In genomic region chr2:238308177-238308576, GRCh38 we compare ENCODE assay signal across 11 cellular contexts. TPM values are rescaled to one million over a fixed set of nuclear protein-coding genes. Genes with fewer than 3 reads are reported as not detected.
DNase-seq lines count a peak whose midpoint lies in the region; ATAC-seq, FAIRE-seq and TF ChIP-seq lines count a peak whose summit lies in the region.
"Had no signal": no experiment of that assay in that cellular context is flagged by ENCODE, and none has a peak within 500 bp of the region (broad histone marks: within the 10 kb centered on the region; RNA-seq: fewer than 3 reads in every experiment).

No MANE protein-coding gene starts in this region.

- H3K36me3 Mint-ChIP-seq in neural progenitor cell = no peaks in the 10 kb centered on the region
- no peaks in the 10 kb centered on the region for H3K36me3 Mint-ChIP-seq in effector memory CD8-positive, alpha-beta T cell (ENCODE audit: insufficient read depth)

- H3K36me3 ChIP-seq in HCT116 (ENCODE audit: control insufficient read depth in 1 of 2, insufficient read depth in 2 of 2, low read length in 2 of 2) = no peaks in the 10 kb centered on the region
- H3K36me3 ChIP-seq in brain microvascular endothelial cell (replicated peaks) = no peaks in the 10 kb centered on the region
- H3K36me3 ChIP-seq in neural progenitor cell = no peaks in the 10 kb centered on the region

- H2AFZ ChIP-seq in HCT116 (ENCODE audit: low read depth, low read length, poor library complexity, severe bottlenecking) = no peak overlapping the region
- no peak overlapping the region for H2AFZ ChIP-seq in neural progenitor cell (replicated peaks)

- no peaks in the 10 kb centered on the region for H3F3A ChIP-seq in neural progenitor cell (ENCODE audit: low read depth)

- H3K27me3 Mint-ChIP-seq in neural progenitor cell (ENCODE audit: insufficient read depth, low read depth) = peaks cover 4% of the 10 kb centered on the region
- H3K27me3 Mint-ChIP-seq in effector memory CD8-positive, alpha-beta T cell = peaks cover 10 to 72% of the 10 kb centered on the region in 2 donors

- no peak for FAIRE-seq in D721Med (lab: Jason Lieb, UNC)

- H3K9ac ChIP-seq in HCT116 (ENCODE audit: low read length) = no peak overlapping the region
- H3K9ac ChIP-seq in neural progenitor cell = no peak overlapping the region

- no peaks in the 10 kb centered on the region for H3K9me3 Mint-ChIP-seq in neural progenitor cell
- H3K9me3 Mint-ChIP-seq in effector memory CD8-positive, alpha-beta T cell = no peaks in the 10 kb centered on the region

- CTCF ChIA-PET in HCT116 (lab: Charles Lee) = no interaction called here

- H3K79me2 ChIP-seq in HCT116 (ENCODE audit: insufficient read depth, low read length) (no peaks in the 10 kb centered on the region), neural progenitor cell (ENCODE audit: low read depth) (no peaks in the 10 kb centered on the region)

- TF ChIP-seq POLR2A in HCT116 (IDR thresholded peaks at IDR 0.05; ENCODE audit: borderline replicate concordance, extremely low read depth, insufficient read depth, insufficient read length) = no peak

- in situ Hi-C loops in brain microvascular endothelial cell (cut with HindIII; ENCODE audit: low pct_ligation_motif_present, low sequenced_read_pairs) = no loop called here

- no peaks in the 10 kb centered on the region for H3K9me2 ChIP-seq in HCT116 (ENCODE audit: insufficient read depth)

- H3K27me3 ChIP-seq in HCT116 (ENCODE audit: insufficient read depth, low read length) (no peaks in the 10 kb centered on the region), brain microvascular endothelial cell (replicated peaks) (no peaks in the 10 kb centered on the region), neural progenitor cell (no peaks in the 10 kb centered on the region)
- H3K27me3 ChIP-seq: body of pancreas had no signal

- H3K9me3 ChIP-seq in HCT116 (ENCODE audit: control insufficient read depth in 1 of 2, insufficient read depth in 1 of 2, low read depth in 1 of 2, low read length in 2 of 2) (no peaks in the 10 kb centered on the region), neural progenitor cell (ENCODE audit: low read depth) (no peaks in the 10 kb centered on the region)
- H3K9me3 ChIP-seq: body of pancreas had no signal

- BruUV-seq in HCT116 (replicated peaks; lab: Mats Ljungman, UMichigan) = no TSS peak

- TF ChIP-seq CTCF in D721Med (IDR thresholded peaks at IDR 0.05; ENCODE audit: insufficient read depth, missing control alignments) = peak; percentile 21
- peak; percentile 37 to 53 (median 42); a peak in 4 of 6 replicates for TF ChIP-seq CTCF in HCT116 (IDR thresholded peaks at IDR 0.05 in 2 of 3, conservative IDR thresholded peaks at IDR 0.05 in 1 of 3; ENCODE audit: borderline replicate concordance in 1 of 3, insufficient read depth in 1 of 3, low read depth in 2 of 3, low read length in 2 of 3)
- TF ChIP-seq CTCF in brain microvascular endothelial cell (IDR thresholded peaks at IDR 0.05; ENCODE audit: low read depth, low read length, missing control alignments) = peak; percentile 48
- TF ChIP-seq CTCF in neural progenitor cell (IDR thresholded peaks at IDR 0.05) = peak; percentile 52

- no peak overlapping the region for H3K4me3 ChIP-seq in HCT116 (replicated peaks in 1 of 2; ENCODE audit: low read depth in 1 of 2, low read length in 2 of 2)
- no peak overlapping the region for H3K4me3 ChIP-seq in brain microvascular endothelial cell (ENCODE audit: low read depth, low read length)
- H3K4me3 ChIP-seq in neural progenitor cell = no peak overlapping the region
- H3K4me3 ChIP-seq: body of pancreas had no signal

- POLR2A ChIA-PET in HCT116 (lab: Charles Lee) = no interaction called here

- ATAC-seq in HCT116 (peak; percentile 46; the same call in 1 of the 2 replicates), GM19397 (IDR thresholded peaks at IDR 0.05; ENCODE audit: unreplicated experiment) (no peak)
- no peak for ATAC-seq in effector memory CD8-positive, alpha-beta T cell (replicated peaks)
- ATAC-seq: body of pancreas had no signal

- RAD21 ChIA-PET in HCT116 (lab: Charles Lee; ENCODE audit: low non-redundant PET in 1 of 2, low total read pairs in 2 of 2, uncharacterized antibody in 2 of 2, unreplicated experiment in 2 of 2) = no interaction called here

- no peak overlapping the region for H3K27ac Mint-ChIP-seq in neural progenitor cell
- no peak overlapping the region for H3K27ac Mint-ChIP-seq in effector memory CD8-positive, alpha-beta T cell

- H4K20me1 ChIP-seq in HCT116 (ENCODE audit: insufficient read depth) = no peaks in the 10 kb centered on the region
- no peaks in the 10 kb centered on the region for H4K20me1 ChIP-seq in neural progenitor cell (ENCODE audit: low read depth)

- H3K4me1 ChIP-seq in HCT116 (ENCODE audit: control insufficient read depth in 1 of 2, insufficient read depth in 2 of 2, low read length in 2 of 2) = no peaks in the 10 kb centered on the region; a peak in 1 of 4 replicates
- no peaks in the 10 kb centered on the region for H3K4me1 ChIP-seq in neural progenitor cell

- intact Hi-C loops in HCT116 (cut with micrococcal nuclease) = no loop called here

- no peak overlapping the region for H3K4me3 Mint-ChIP-seq in neural progenitor cell
- no peak overlapping the region for H3K4me3 Mint-ChIP-seq in effector memory CD8-positive, alpha-beta T cell

- TF ChIP-seq RAD21 in HCT116 (IDR thresholded peaks at IDR 0.05; ENCODE audit: low read depth) = peak; percentile 52

- DNase-seq in D721Med (ENCODE audit: insufficient read length, low spot score) (no peak), HCT116 (ENCODE audit: low read depth, low spot score) (no peak), brain microvascular endothelial cell (no peak), neural progenitor cell (ENCODE audit: low spot score) (peak; percentile 48), occipital lobe (lab: John Stamatoyannopoulos, UW) (no peak), NCI-H1048 (lab: John Stamatoyannopoulos, UW) (no peak)
- DNase-seq in effector memory CD8-positive, alpha-beta T cell = no peak
- DNase-seq: MM.1S, NCI-H510A had no signal

- no peak overlapping the region for H3K4me2 ChIP-seq in HCT116 (ENCODE audit: low read length)
- no peak overlapping the region for H3K4me2 ChIP-seq in neural progenitor cell

- H3K27ac ChIP-seq in HCT116 (ENCODE audit: low read depth, low read length) (no peak overlapping the region), brain microvascular endothelial cell (no peak overlapping the region), neural progenitor cell (no peak overlapping the region)
- H3K27ac ChIP-seq: body of pancreas had no signal

- H3K4me1 Mint-ChIP-seq in neural progenitor cell = no peaks in the 10 kb centered on the region
- peaks cover 0 to 2% of the 10 kb centered on the region in 2 donors for H3K4me1 Mint-ChIP-seq in effector memory CD8-positive, alpha-beta T cell (ENCODE audit: low read depth in 2 of 2)

TF ChIP-seq in HCT116, 20 proteins besides CTCF, POLR2A, EP300 and RAD21:
- TF ChIP-seq POLR2AphosphoS5 (IDR thresholded peaks at IDR 0.05; ENCODE audit: low read depth, low read length) (no peak), ZNF274 (IDR thresholded peaks at IDR 0.05; ENCODE audit: low read depth, low read length) (no peak), YY1 (IDR thresholded peaks at IDR 0.05; ENCODE audit: extremely low read depth, insufficient replicate concordance, low read depth, low read length) (no peak), REST (IDR thresholded peaks at IDR 0.05; ENCODE audit: low read depth) (no peak), EGR1 (IDR thresholded peaks at IDR 0.05; ENCODE audit: low read depth) (no peak)

RNA-seq across cellular contexts. Expression of gene TRAF3IP1, which starts 12.1 kb away (rescaled TPM):
- 19.4 TPM for total RNA-seq in HCT116 (2021; ENCODE audit: unreplicated experiment)
- polyA plus RNA-seq in HCT116 (2012) = 12.8 and 18.0 TPM in 2 replicates
- 8.5 and 11.2 TPM in 2 replicates for total RNA-seq in neural progenitor cell (ENCODE audit: low replicate concordance)
- 10.5 TPM for total RNA-seq in occipital lobe

RNA-seq across cellular contexts. Expression of gene PER2, which starts 19.8 kb away (rescaled TPM):
- total RNA-seq in HCT116 (2021; ENCODE audit: unreplicated experiment) (18.7 TPM), neural progenitor cell (ENCODE audit: low replicate concordance) (1.4 and 2.6 TPM in 2 replicates), occipital lobe (5.5 TPM)
- 10.4 and 11.7 TPM in 2 replicates for polyA plus RNA-seq in HCT116 (2012)
